ENCODE assay signal across 11 cellular contexts in genomic region chr2:51795248-51795888, GRCh38.
DNase-seq lines count a peak whose midpoint lies in the region; ATAC-seq, FAIRE-seq and TF ChIP-seq lines count a peak whose summit lies in the region.
"Had no signal": no experiment of that assay in that cellular context is flagged by ENCODE, and none has a peak within 500 bp of the region (broad histone marks: within the 10 kb centered on the region; RNA-seq: fewer than 3 reads in every experiment).

No MANE protein-coding gene starts in this region.

- H2AK5ac ChIP-seq in H1 (ENCODE audit: low read depth, low read length): no peak overlapping the region

- TF ChIP-seq CTCF in 22Rv1 (IDR thresholded peaks at IDR 0.05) (peak; percentile 42), GM13976 (IDR thresholded peaks at IDR 0.05; ENCODE audit: borderline replicate concordance, control extremely low read depth, extremely low read depth, insufficient read depth, missing control alignments) (peak; percentile 29), H1 (IDR thresholded peaks at IDR 0.05; ENCODE audit: control extremely low read depth in 1 of 3, insufficient read depth in 1 of 3, low read depth in 1 of 3, low read length in 3 of 3) (peak; percentile 57 to 86 (median 76)), esophagus squamous epithelium (IDR thresholded peaks at IDR 0.05) (no peak)
- TF ChIP-seq CTCF in CD8-positive, alpha-beta T cell (IDR thresholded peaks at IDR 0.05): no peak

- H3K27ac Mint-ChIP-seq in CD8-positive, alpha-beta T cell: no peak overlapping the region
- H3K27ac Mint-ChIP-seq: CD4-positive, alpha-beta T cell; T-helper 17 cell had no signal

- H3K23ac ChIP-seq in H1 (ENCODE audit: insufficient read length): no peak overlapping the region

- no peaks in the 10 kb centered on the region for H3K79me2 ChIP-seq in H1 (ENCODE audit: control insufficient read depth in 1 of 2, insufficient read depth in 2 of 2, low read length in 2 of 2)

- H3K27me3 ChIP-seq in H1 (replicated peaks in 1 of 4; ENCODE audit: control insufficient read depth in 3 of 4, extremely low read depth in 1 of 4, insufficient read depth in 3 of 4, low read length in 3 of 4): no peaks in the 10 kb centered on the region
- H3K27me3 ChIP-seq in CD8-positive, alpha-beta T cell (ENCODE audit: insufficient read depth, low read length): no peaks in the 10 kb centered on the region
- H3K27me3 ChIP-seq in esophagus squamous epithelium: no peaks in the 10 kb centered on the region

- H3K9ac ChIP-seq in H1 (replicated peaks in 1 of 4; ENCODE audit: extremely low read depth in 1 of 4, low read depth in 3 of 4, low read length in 3 of 4): no peak overlapping the region

- FAIRE-seq in H1 (lab: Jason Lieb, UNC): peak; percentile 39

- H2BK5ac ChIP-seq in H1 (ENCODE audit: low read depth, low read length): no peak overlapping the region

- peaks cover 22% of the 10 kb centered on the region for H3K9me3 Mint-ChIP-seq in CD8-positive, alpha-beta T cell

- H3K27ac ChIP-seq in 22Rv1 (no peak overlapping the region), H1 (ENCODE audit: low read depth, low read length) (no peak overlapping the region), esophagus squamous epithelium (no peak overlapping the region)
- H3K27ac ChIP-seq in CD8-positive, alpha-beta T cell (ENCODE audit: low read depth, low read length): no peak overlapping the region

- peak overlapping the region; percentile 84; the same call in 1 of the 2 replicates for H2AFZ ChIP-seq in H1 (ENCODE audit: low read length)

- POLR2A ChIA-PET in H1 (lab: Charles Lee; ENCODE audit: partially characterized antibody): no interaction called here
- POLR2A ChIA-PET in CD8-positive, alpha-beta T cell (lab: Charles Lee): no interaction called here

- H3K4me2 ChIP-seq in H1 (ENCODE audit: insufficient read depth in 1 of 2, low read depth in 2 of 2, low read length in 2 of 2): no peak overlapping the region

- H2BK12ac ChIP-seq in H1 (ENCODE audit: low read depth, low read length): no peak overlapping the region

- H3K18ac ChIP-seq in H1 (ENCODE audit: extremely low read depth, low read length): no peak overlapping the region; the same call in 1 of the 2 replicates

- in situ Hi-C loops in GM13976 (cut with MboI; ENCODE audit: low sequenced_read_pairs, unreplicated experiment): no loop called here

- H3K4me3 Mint-ChIP-seq in CD8-positive, alpha-beta T cell: no peak overlapping the region
- H3K4me3 Mint-ChIP-seq: CD4-positive, alpha-beta T cell; T-helper 17 cell had no signal

- no peak for DNase-seq in GM13976 (ENCODE audit: low spot score)
- DNase-seq in NCI-H69 (lab: John Stamatoyannopoulos, UW): peak; percentile 96
- peak; percentile 17 to 88 for DNase-seq in H1 (ENCODE audit: low read depth in 1 of 2, low spot score in 2 of 2)
- DNase-seq in CD8-positive, alpha-beta T cell: no peak
- no peak for DNase-seq in esophagus squamous epithelium (lab: John Stamatoyannopoulos, UW)
- DNase-seq: CD4-positive, alpha-beta T cell; stimulated activated naive CD4-positive, alpha-beta T cell treated with Interleukin-2 at 50 U/mL for 16 hours; T-helper 17 cell had no signal

- H3K36me3 Mint-ChIP-seq in CD8-positive, alpha-beta T cell: no peaks in the 10 kb centered on the region

- 67% methylated on average over 6 of the region's 6 CpGs; no CpG with 5 or more reads in 1 of the 2 experiments for WGBS in H1 (ENCODE audit: extremely low coverage in 1 of 2, insufficient coverage in 1 of 2, insufficient read length in 1 of 2, insufficient replicate concordance in 2 of 2, low coverage in 1 of 2, low lambda C conversion rate in 2 of 2, missing lambda C conversion rate in 1 of 2), 2 experiments
- 52 to 61% methylated on average over 3 to 5 of the region's 6 CpGs for WGBS in esophagus squamous epithelium, 2 donors

- no peak for ATAC-seq in CD8-positive, alpha-beta T cell
- ATAC-seq in HG03342 (IDR thresholded peaks at IDR 0.05; ENCODE audit: unreplicated experiment): no peak
- ATAC-seq in HG03469 (IDR thresholded peaks at IDR 0.05; ENCODE audit: unreplicated experiment): no peak
- ATAC-seq: T-helper 17 cell had no signal

- H3K23me2 ChIP-seq in H1 (ENCODE audit: low read depth, low read length): no peaks in the 10 kb centered on the region

- TF ChIP-seq POLR2A in H1 (IDR thresholded peaks at IDR 0.05; ENCODE audit: control extremely low read depth in 1 of 2, low read depth in 2 of 2, low read length in 2 of 2) (no peak), esophagus squamous epithelium (IDR thresholded peaks at IDR 0.05) (no peak)

- H3K4me3 ChIP-seq in H1 (ENCODE audit: extremely low read depth in 1 of 4, insufficient read depth in 2 of 4, low read depth in 3 of 4, low read length in 4 of 4) (no peak overlapping the region), esophagus squamous epithelium (no peak overlapping the region)
- no peak overlapping the region for H3K4me3 ChIP-seq in CD8-positive, alpha-beta T cell (ENCODE audit: low read depth, low read length)

- 0 out of 2 replicates have a peak overlapping the region, but pooled peaks have one; percentile 31 for H2BK15ac ChIP-seq in H1 (ENCODE audit: low read length)

- no peak overlapping the region for H3K56ac ChIP-seq in H1 (replicated peaks; ENCODE audit: insufficient read length, low read depth, low read length)

- no peak overlapping the region for H2BK20ac ChIP-seq in H1 (ENCODE audit: low read length)

- no peak overlapping the region for H4K8ac ChIP-seq in H1 (ENCODE audit: extremely low read depth, insufficient read depth, low read length)

- no peaks in the 10 kb centered on the region for H4K20me1 ChIP-seq in H1 (replicated peaks in 1 of 2; ENCODE audit: control insufficient read depth in 1 of 2, insufficient read depth in 2 of 2, low read length in 2 of 2)

- H3K4me1 ChIP-seq in H1 (replicated peaks in 1 of 4; ENCODE audit: control insufficient read depth in 3 of 4, insufficient read depth in 4 of 4, low read length in 3 of 4) (peaks cover 0 to 2% (median 0%) of the 10 kb centered on the region in 4 experiments; a peak in 1 of 7 replicates), esophagus squamous epithelium (no peaks in the 10 kb centered on the region)
- no peaks in the 10 kb centered on the region for H3K4me1 ChIP-seq in CD8-positive, alpha-beta T cell (ENCODE audit: insufficient read depth, low read length)

- H3K79me1 ChIP-seq in H1 (ENCODE audit: low read depth, low read length): no peaks in the 10 kb centered on the region

- no peaks in the 10 kb centered on the region for H3K4me1 Mint-ChIP-seq in CD8-positive, alpha-beta T cell (ENCODE audit: low read depth)
- H3K4me1 Mint-ChIP-seq: T-helper 17 cell had no signal

- H3K9me3 ChIP-seq in H1 (ENCODE audit: insufficient read depth in 2 of 2, low read depth in 1 of 2, low read length in 1 of 2) (no peaks in the 10 kb centered on the region), esophagus squamous epithelium (peaks cover 0 to 8% (median 0%) of the 10 kb centered on the region in 3 donors)
- H3K9me3 ChIP-seq in CD8-positive, alpha-beta T cell (ENCODE audit: low read length): no peaks in the 10 kb centered on the region

- no peak overlapping the region for H4K91ac ChIP-seq in H1 (replicated peaks; ENCODE audit: insufficient read length, low read length)

- no peak overlapping the region for H4K5ac ChIP-seq in H1 (ENCODE audit: insufficient read length, low read depth, low read length)

- H3K4ac ChIP-seq in H1 (replicated peaks; ENCODE audit: insufficient read length, low read depth, low read length): no peak overlapping the region

- H3K27me3 Mint-ChIP-seq in CD8-positive, alpha-beta T cell (ENCODE audit: low read depth): no peaks in the 10 kb centered on the region
- H3K27me3 Mint-ChIP-seq: CD4-positive, alpha-beta T cell; T-helper 17 cell had no signal

- no peak for TF ChIP-seq EP300 in H1 (IDR thresholded peaks at IDR 0.05; ENCODE audit: borderline replicate concordance in 1 of 2, low read depth in 2 of 2, low read length in 2 of 2)

- no peak overlapping the region for H2BK120ac ChIP-seq in H1 (replicated peaks; ENCODE audit: low read depth, low read length)

- CTCF ChIA-PET in H1 (lab: Charles Lee; ENCODE audit: partially characterized antibody): interaction anchor here (0.5 to 4.8 kb wide), 35 partner anchors 8 to 1873 kb away, joined by 3 to 48 read pairs (median 4); no protein-coding TSS in a partner anchor
- CTCF ChIA-PET in CD8-positive, alpha-beta T cell (lab: Charles Lee): no interaction called here

- no peak overlapping the region for H3K14ac ChIP-seq in H1 (ENCODE audit: insufficient read length)

- TF ChIP-seq RAD21 in H1 (IDR thresholded peaks at IDR 0.05 in 1 of 2, conservative IDR thresholded peaks at IDR 0.05 in 1 of 2; ENCODE audit: low read depth in 2 of 2, low read length in 2 of 2): peak; percentile 60 to 70

- intact Hi-C loops in CD8-positive, alpha-beta T cell (cut with DNase I, micrococcal nuclease): no loop called here
- intact Hi-C loops in esophagus squamous epithelium (cut with DNase I): no loop called here

- H3K36me3 ChIP-seq in H1 (ENCODE audit: control insufficient read depth in 2 of 4, insufficient read depth in 4 of 4, low read length in 3 of 4) (no peaks in the 10 kb centered on the region; a peak in 1 of 8 replicates), esophagus squamous epithelium (no peaks in the 10 kb centered on the region)
- H3K36me3 ChIP-seq in CD8-positive, alpha-beta T cell (ENCODE audit: insufficient read depth, low read length): no peaks in the 10 kb centered on the region

TF ChIP-seq in H1, 55 proteins besides CTCF, POLR2A, EP300 and RAD21:
- no peak for TF ChIP-seq HDAC6 (IDR thresholded peaks at IDR 0.05; ENCODE audit: low read depth, low read length)
- TF ChIP-seq, protein P1, sequence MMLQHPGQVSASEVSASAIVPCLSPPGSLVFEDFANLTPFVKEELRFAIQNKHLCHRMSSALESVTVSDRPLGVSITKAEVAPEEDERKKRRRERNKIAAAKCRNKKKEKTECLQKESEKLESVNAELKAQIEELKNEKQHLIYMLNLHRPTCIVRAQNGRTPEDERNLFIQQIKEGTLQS (IDR thresholded peaks at IDR 0.05; ENCODE audit: insufficient read depth, low read depth, low read length): 0 out of 2 replicates have a peak, but pooled peaks have one; percentile 5
- 0 out of 4 replicates have a peak, but pooled peaks of 1 of the 2 experiments have one; percentile 20 for TF ChIP-seq SIN3A (conservative IDR thresholded peaks at IDR 0.05 in 1 of 2, IDR thresholded peaks at IDR 0.05 in 1 of 2; ENCODE audit: low read depth in 1 of 2, low read length in 2 of 2)
- 0 out of 2 replicates have a peak, but pooled peaks have one; percentile 11 for TF ChIP-seq JUND (IDR thresholded peaks at IDR 0.05; ENCODE audit: low read length)

Comparison
In these comparisons a context has a peak if more than half of its experiments do, and no peak if none do; other contexts are left out.
1. CTCF ChIP-seq: peak in 22Rv1 (single experiment), GM13976 (single experiment) and H1 (3 of 3); none in CD8-positive, alpha-beta T cell (single experiment) and esophagus squamous epithelium (0 of 6).
2. DNase-seq: peak in NCI-H69 (single experiment) and H1 (2 of 2); none in GM13976 (single experiment), CD8-positive, alpha-beta T cell (0 of 7) and esophagus squamous epithelium (single experiment).